8 cellular contexts compared by ENCODE assay signal in the genomic region with DNA sequence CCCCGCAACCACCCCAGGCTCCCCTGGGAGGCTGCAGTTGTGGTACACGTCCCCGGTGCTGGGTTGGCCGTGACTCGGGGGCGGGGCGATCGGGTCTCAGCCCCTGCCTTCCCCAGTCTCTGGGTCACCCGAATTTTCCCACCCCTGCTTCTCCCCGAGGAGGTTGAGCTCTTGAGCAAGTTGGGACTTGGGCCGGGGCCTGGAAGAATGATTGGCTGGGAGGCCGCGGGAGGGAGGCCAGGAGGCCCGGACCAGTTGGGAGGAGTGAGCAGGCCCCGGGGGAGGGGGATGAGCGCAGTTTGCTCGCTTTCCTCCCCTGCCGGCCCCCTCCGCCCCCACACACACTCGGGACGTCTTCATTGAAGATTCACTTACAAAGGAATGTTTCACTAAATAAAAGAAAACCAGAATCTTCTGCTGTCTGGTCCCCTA. TPM values are rescaled to one million over a fixed set of nuclear protein-coding genes. Genes with fewer than 3 reads are reported as not detected.
DNase-seq lines count a peak whose midpoint lies in the region; ATAC-seq, FAIRE-seq and TF ChIP-seq lines count a peak whose summit lies in the region.

No MANE protein-coding gene starts in this region.

- peak; percentile 14 to 16 for ATAC-seq in naive B cell (ENCODE audit: low read depth in 2 of 2)

- H3K4me3 ChIP-seq in fibroblast of lung (replicated peaks in 1 of 4; ENCODE audit: control extremely low read depth in 1 of 4, insufficient read depth in 1 of 4, low read depth in 3 of 4, low read length in 4 of 4) (peak overlapping the region; percentile 15 to 52 (median 36)), vagina (peak overlapping the region; percentile 53 to 64)

- TF ChIP-seq POLR2A in vagina (IDR thresholded peaks at IDR 0.05) = peak in 1 of 2 donors; percentile 39

- no peak for FAIRE-seq in D721Med (lab: Jason Lieb, UNC)

- DNase-seq in EH (ENCODE audit: low read depth) = peak; percentile 90
- no peak for DNase-seq in activated CD4-positive, alpha-beta memory T cell treated with anti-CD3 and anti-CD28 coated beads, Interleukin-2, amount 10 ng/mL, durations not matched to agents 7 days and 5 days
- DNase-seq in fibroblast of lung (ENCODE audit: low read depth in 2 of 2) = peak; percentile 72 to 94
- peak; percentile 60 for DNase-seq in naive B cell
- DNase-seq in vagina (ENCODE audit: extremely low spot score in 2 of 2) = peak in 1 of 2 donors; percentile 96
- no peak for DNase-seq in D721Med (ENCODE audit: insufficient read length, low spot score)
- no peak for DNase-seq in NOMO-1 treated with dmso at 0.1 percent for 144 hours (lab: John Stamatoyannopoulos, UW; ENCODE audit: unreplicated experiment)
- DNase-seq in SKM-1 treated with dmso at 0.1 percent for 144 hours (lab: John Stamatoyannopoulos, UW; ENCODE audit: unreplicated experiment) = no peak

- H3K36me3 Mint-ChIP-seq in activated CD4-positive, alpha-beta memory T cell treated with anti-CD3 and anti-CD28 coated beads, Interleukin-2, amount 10 ng/mL, durations not matched to agents 7 days and 5 days (ENCODE audit: low read depth) = peaks cover 11% of the 10 kb centered on the region
- H3K36me3 Mint-ChIP-seq in naive B cell = peaks cover 0 to 11% of the 10 kb centered on the region in 2 donors

- TF ChIP-seq CTCF in fibroblast of lung (conservative IDR thresholded peaks at IDR 0.05 in 1 of 2, IDR thresholded peaks at IDR 0.05 in 1 of 2; ENCODE audit: low read depth in 1 of 2, low read length in 2 of 2) = no peak
- TF ChIP-seq CTCF in vagina (IDR thresholded peaks at IDR 0.05) = no peak
- no peak for TF ChIP-seq CTCF in D721Med (IDR thresholded peaks at IDR 0.05; ENCODE audit: insufficient read depth, missing control alignments)

- peak overlapping the region; percentile 32 for H3K4me3 Mint-ChIP-seq in activated CD4-positive, alpha-beta memory T cell treated with anti-CD3 and anti-CD28 coated beads, Interleukin-2, amount 10 ng/mL, durations not matched to agents 7 days and 5 days
- H3K4me3 Mint-ChIP-seq in naive B cell = peak overlapping the region; percentile 82 to 99 (median 90)

- no peaks in the 10 kb centered on the region for H3K9me3 Mint-ChIP-seq in activated CD4-positive, alpha-beta memory T cell treated with anti-CD3 and anti-CD28 coated beads, Interleukin-2, amount 10 ng/mL, durations not matched to agents 7 days and 5 days
- H3K9me3 Mint-ChIP-seq in naive B cell = peaks cover 0 to 9% (median 0%) of the 10 kb centered on the region in 7 donors

- no peaks in the 10 kb centered on the region for H3K9me3 ChIP-seq in fibroblast of lung (ENCODE audit: control insufficient read depth, insufficient read depth, low read depth, low read length)
- H3K9me3 ChIP-seq in vagina = no peaks in the 10 kb centered on the region

- H3K27ac Mint-ChIP-seq in activated CD4-positive, alpha-beta memory T cell treated with anti-CD3 and anti-CD28 coated beads, Interleukin-2, amount 10 ng/mL, durations not matched to agents 7 days and 5 days = no peak overlapping the region
- H3K27ac Mint-ChIP-seq in naive B cell = peak overlapping the region; percentile 44 to 93 (median 89)

- H3K4me1 Mint-ChIP-seq in activated CD4-positive, alpha-beta memory T cell treated with anti-CD3 and anti-CD28 coated beads, Interleukin-2, amount 10 ng/mL, durations not matched to agents 7 days and 5 days = peaks cover 44% of the 10 kb centered on the region
- peaks cover 33 to 52% (median 49%) of the 10 kb centered on the region in 3 donors for H3K4me1 Mint-ChIP-seq in naive B cell

- peak overlapping the region; percentile 58 for H3K9ac ChIP-seq in fibroblast of lung (ENCODE audit: insufficient read depth, low read length)

- CTCF ChIA-PET in activated CD4-positive, alpha-beta memory T cell treated with anti-CD3 and anti-CD28 coated beads, Interleukin-2, amount 10 ng/mL, durations not matched to agents 7 days and 5 days (lab: Charles Lee) = interaction anchor here (11.2 kb wide), 1 partner anchor 7 kb away, joined by 347 read pairs; the partner anchor contains the start of genes ACBD4 and PLCD3

- H3K27me3 ChIP-seq in fibroblast of lung (ENCODE audit: control insufficient read depth, insufficient read depth, low read length) (no peaks in the 10 kb centered on the region), vagina (no peaks in the 10 kb centered on the region)

- H3K27ac ChIP-seq in fibroblast of lung (ENCODE audit: insufficient read depth, low read length) (peak overlapping the region; percentile 80), vagina (peak overlapping the region; percentile 98)

- no peaks in the 10 kb centered on the region for H3K27me3 Mint-ChIP-seq in activated CD4-positive, alpha-beta memory T cell treated with anti-CD3 and anti-CD28 coated beads, Interleukin-2, amount 10 ng/mL, durations not matched to agents 7 days and 5 days
- no peaks in the 10 kb centered on the region for H3K27me3 Mint-ChIP-seq in naive B cell

- intact Hi-C loops in vagina (cut with DNase I) = loop anchor here (10.0 kb wide), 1 partner anchor 171 kb away; the partner anchor contains the start of gene MAP3K14

- H2AFZ ChIP-seq in fibroblast of lung (ENCODE audit: low read length) = peak overlapping the region; percentile 1

- H4K20me1 ChIP-seq in fibroblast of lung (ENCODE audit: control insufficient read depth, extremely low read depth, insufficient read depth, low read length) = no peaks in the 10 kb centered on the region

- H3K36me3 ChIP-seq in fibroblast of lung (ENCODE audit: control insufficient read depth, insufficient read depth, low read length) = no peaks in the 10 kb centered on the region
- H3K36me3 ChIP-seq in vagina = no peaks in the 10 kb centered on the region

- POLR2A ChIA-PET in activated CD4-positive, alpha-beta memory T cell treated with anti-CD3 and anti-CD28 coated beads, Interleukin-2, amount 10 ng/mL, durations not matched to agents 7 days and 5 days (lab: Charles Lee) = interaction anchor here (1.6 to 3.1 kb wide), 2 partner anchors 8 to 18 kb away, joined by 11 to 16 read pairs; partner anchors contain the start of genes ACBD4 and HEXIM2

- H3K79me2 ChIP-seq in fibroblast of lung (ENCODE audit: control insufficient read depth, insufficient read depth, low read length) = peaks cover 3% of the 10 kb centered on the region

- H3K4me1 ChIP-seq in fibroblast of lung (ENCODE audit: control insufficient read depth, extremely low read depth, insufficient read depth, low read length) (peaks cover 11% of the 10 kb centered on the region), vagina (peaks cover 35% of the 10 kb centered on the region)

- peak overlapping the region; percentile 88 for H3K4me2 ChIP-seq in fibroblast of lung (ENCODE audit: extremely low read depth, insufficient read depth, low read length)

RNA-seq across cellular contexts. Expression of gene HEXIM1, which starts 4.5 kb away (rescaled TPM):
- total RNA-seq in activated CD4-positive, alpha-beta memory T cell treated with anti-CD3 and anti-CD28 coated beads, Interleukin-2, amount 10 ng/mL, durations not matched to agents 7 days and 5 days = 10 to 100 TPM; 35.0 to 35.8 TPM
- 9.9 and 10.3 TPM in 2 replicates for total RNA-seq in fibroblast of lung
- 11.7 and 12.4 TPM in 2 replicates for polyA plus RNA-seq in fibroblast of lung
- 20.2 and 20.3 TPM in 2 replicates for polyA plus RNA-seq in fibroblast of lung (2012)
- polyA minus RNA-seq in fibroblast of lung (ENCODE audit: low replicate concordance) = 4.3 and 6.1 TPM in 2 replicates
- polyA plus RNA-seq in naive B cell (ENCODE audit: low read depth in 6 of 6) = 1 to 10 TPM; 3.2 to 5.3 (median 4.1) TPM
- 27.5 TPM for total RNA-seq in vagina

RNA-seq across cellular contexts. Expression of gene ACBD4, which starts 8.3 kb away (rescaled TPM):
- 10 to 100 TPM; 15.0 to 17.8 TPM for total RNA-seq in activated CD4-positive, alpha-beta memory T cell treated with anti-CD3 and anti-CD28 coated beads, Interleukin-2, amount 10 ng/mL, durations not matched to agents 7 days and 5 days
- total RNA-seq in fibroblast of lung = 7.7 and 18.0 TPM in 2 replicates
- polyA plus RNA-seq in fibroblast of lung = 3.0 and 3.4 TPM in 2 replicates
- 5.8 and 6.3 TPM in 2 replicates for polyA plus RNA-seq in fibroblast of lung (2012)
- 4.9 and 8.4 TPM in 2 replicates for polyA minus RNA-seq in fibroblast of lung (ENCODE audit: low replicate concordance)
- 10 to 100 TPM; 15.4 to 27.1 (median 20.4) TPM for polyA plus RNA-seq in naive B cell (ENCODE audit: low read depth in 6 of 6)
- total RNA-seq in vagina = 18.9 TPM

RNA-seq across cellular contexts. Expression of gene PLCD3, which starts 11.5 kb away (rescaled TPM):
- 1 to 10 TPM; 2.7 to 3.1 TPM for total RNA-seq in activated CD4-positive, alpha-beta memory T cell treated with anti-CD3 and anti-CD28 coated beads, Interleukin-2, amount 10 ng/mL, durations not matched to agents 7 days and 5 days
- total RNA-seq in fibroblast of lung (39.3 and 59.8 TPM in 2 replicates), vagina (34.1 TPM)
- polyA plus RNA-seq in fibroblast of lung (32.8 and 52.1 TPM in 2 replicates), naive B cell (ENCODE audit: low read depth in 6 of 6) (not detected)
- 39.6 and 76.5 TPM in 2 replicates for polyA plus RNA-seq in fibroblast of lung (2012)
- polyA minus RNA-seq in fibroblast of lung (ENCODE audit: low replicate concordance) = 151 and 159 TPM in 2 replicates

RNA-seq across cellular contexts. Expression of gene HEXIM2, which starts 17.9 kb away (rescaled TPM):
- 1 to 10 TPM; 6.5 to 8.0 TPM for total RNA-seq in activated CD4-positive, alpha-beta memory T cell treated with anti-CD3 and anti-CD28 coated beads, Interleukin-2, amount 10 ng/mL, durations not matched to agents 7 days and 5 days
- total RNA-seq in fibroblast of lung = 12.8 and 18.7 TPM in 2 replicates
- polyA plus RNA-seq in fibroblast of lung = 1.9 and 2.7 TPM in 2 replicates
- 4.3 and 6.4 TPM in 2 replicates for polyA plus RNA-seq in fibroblast of lung (2012)
- polyA minus RNA-seq in fibroblast of lung (ENCODE audit: low replicate concordance) = 2.0 and 7.2 TPM in 2 replicates
- polyA plus RNA-seq in naive B cell (ENCODE audit: low read depth in 6 of 6) = 1 to 10 TPM; 2.1 to 6.7 (median 4.3) TPM
- total RNA-seq in vagina = 9.8 TPM

Comparison
In these comparisons a context has a peak if more than half of its experiments do, and no peak if none do; other contexts are left out.
1. DNase-seq: peak in EH (single experiment), fibroblast of lung (2 of 2) and naive B cell (single experiment); none in activated CD4-positive, alpha-beta memory T cell treated with anti-CD3 and anti-CD28 coated beads, Interleukin-2, amount 10 ng/mL, durations not matched to agents 7 days and 5 days (single experiment), D721Med (single experiment), NOMO-1 treated with dmso at 0.1 percent for 144 hours (single experiment) and SKM-1 treated with dmso at 0.1 percent for 144 hours (single experiment).